Comparison of ENCODE assay signal across 1 cellular context in the genomic region with DNA sequence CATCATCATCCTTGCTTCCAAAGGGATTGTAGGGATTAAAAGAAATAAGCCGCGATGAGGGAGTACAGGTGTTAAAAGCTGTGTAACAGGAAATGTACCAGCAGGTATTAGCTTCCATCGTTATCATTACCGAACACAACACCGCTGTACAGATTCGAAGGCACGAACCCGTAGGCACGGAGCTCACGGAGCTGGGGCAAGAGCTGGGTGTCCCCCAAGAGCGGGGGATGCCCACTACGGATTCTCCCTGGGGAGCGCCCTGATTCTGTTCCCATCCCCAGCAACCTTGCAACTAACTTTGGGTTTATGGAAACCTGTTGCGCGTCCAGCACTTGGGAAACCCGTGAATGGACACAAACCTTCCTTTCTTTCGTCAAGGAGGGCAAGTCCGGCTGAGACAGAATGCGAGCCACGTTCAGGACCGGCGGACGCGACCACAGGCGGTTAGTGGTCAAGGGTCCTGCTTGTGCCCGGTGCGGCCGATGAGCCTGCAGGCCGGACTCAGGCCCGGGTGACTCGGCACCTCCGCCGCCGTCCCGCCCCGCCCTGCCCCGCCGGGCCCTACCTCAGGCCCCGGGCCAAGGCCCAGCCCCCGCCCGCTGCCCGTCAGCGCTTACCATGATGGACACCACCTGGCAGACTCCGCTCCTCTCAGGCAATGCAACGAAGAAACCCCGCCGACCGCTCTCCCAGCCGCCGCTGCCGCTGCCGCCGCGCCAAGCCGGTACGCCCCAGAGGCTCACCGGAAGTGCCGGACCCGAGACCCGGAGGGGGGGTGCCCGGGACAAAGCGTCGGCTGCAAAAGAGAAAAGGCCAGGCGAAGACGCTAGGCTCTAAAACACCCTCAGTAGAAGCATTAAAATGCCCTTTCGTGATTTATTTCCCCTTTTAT.
TF ChIP-seq lines count a peak whose summit lies in the region.

A gene with protein sequence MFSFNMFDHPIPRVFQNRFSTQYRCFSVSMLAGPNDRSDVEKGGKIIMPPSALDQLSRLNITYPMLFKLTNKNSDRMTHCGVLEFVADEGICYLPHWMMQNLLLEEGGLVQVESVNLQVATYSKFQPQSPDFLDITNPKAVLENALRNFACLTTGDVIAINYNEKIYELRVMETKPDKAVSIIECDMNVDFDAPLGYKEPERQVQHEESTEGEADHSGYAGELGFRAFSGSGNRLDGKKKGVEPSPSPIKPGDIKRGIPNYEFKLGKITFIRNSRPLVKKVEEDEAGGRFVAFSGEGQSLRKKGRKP (minus strand): TSS at position 728 of the 892 bp plus-strand sequence. CDS start 108 bp downstream, at position 620.

TF ChIP-seq in K562, 482 proteins besides CTCF, POLR2A, EP300 and RAD21 (continued from another document and continues in another):
- TF ChIP-seq MGA (IDR thresholded peaks at IDR 0.05) (no peak), NR1H2 (CRISPR knock-in tag; IDR thresholded peaks at IDR 0.05) (no peak), TFE3 (CRISPR knock-in tag; IDR thresholded peaks at IDR 0.05) (peak; percentile 34; the same call in 1 of the 2 replicates), ZNF239 (CRISPR knock-in tag; IDR thresholded peaks at IDR 0.05) (no peak), TCF7 (IDR thresholded peaks at IDR 0.05; ENCODE audit: borderline replicate concordance) (no peak), ZNF76 (CRISPR knock-in tag; IDR thresholded peaks at IDR 0.05; ENCODE audit: borderline replicate concordance) (no peak), RHOXF2B (CRISPR knock-in tag; conservative IDR thresholded peaks at IDR 0.05) (no peak), HDAC8 (tag; IDR thresholded peaks at IDR 0.05) (no peak), ZNF780A (CRISPR knock-in tag; IDR thresholded peaks at IDR 0.05) (no peak), CTCFL (IDR thresholded peaks at IDR 0.05; ENCODE audit: borderline replicate concordance, insufficient read depth, low read depth, low read length, poor library complexity, severe bottlenecking) (no peak), ZBTB26 (CRISPR knock-in tag; IDR thresholded peaks at IDR 0.05) (no peak), TAF1 (IDR thresholded peaks at IDR 0.05; ENCODE audit: control insufficient read depth, extremely low read depth, insufficient read depth, low read length, severe bottlenecking) (no peak)
- TF ChIP-seq, protein P1, sequence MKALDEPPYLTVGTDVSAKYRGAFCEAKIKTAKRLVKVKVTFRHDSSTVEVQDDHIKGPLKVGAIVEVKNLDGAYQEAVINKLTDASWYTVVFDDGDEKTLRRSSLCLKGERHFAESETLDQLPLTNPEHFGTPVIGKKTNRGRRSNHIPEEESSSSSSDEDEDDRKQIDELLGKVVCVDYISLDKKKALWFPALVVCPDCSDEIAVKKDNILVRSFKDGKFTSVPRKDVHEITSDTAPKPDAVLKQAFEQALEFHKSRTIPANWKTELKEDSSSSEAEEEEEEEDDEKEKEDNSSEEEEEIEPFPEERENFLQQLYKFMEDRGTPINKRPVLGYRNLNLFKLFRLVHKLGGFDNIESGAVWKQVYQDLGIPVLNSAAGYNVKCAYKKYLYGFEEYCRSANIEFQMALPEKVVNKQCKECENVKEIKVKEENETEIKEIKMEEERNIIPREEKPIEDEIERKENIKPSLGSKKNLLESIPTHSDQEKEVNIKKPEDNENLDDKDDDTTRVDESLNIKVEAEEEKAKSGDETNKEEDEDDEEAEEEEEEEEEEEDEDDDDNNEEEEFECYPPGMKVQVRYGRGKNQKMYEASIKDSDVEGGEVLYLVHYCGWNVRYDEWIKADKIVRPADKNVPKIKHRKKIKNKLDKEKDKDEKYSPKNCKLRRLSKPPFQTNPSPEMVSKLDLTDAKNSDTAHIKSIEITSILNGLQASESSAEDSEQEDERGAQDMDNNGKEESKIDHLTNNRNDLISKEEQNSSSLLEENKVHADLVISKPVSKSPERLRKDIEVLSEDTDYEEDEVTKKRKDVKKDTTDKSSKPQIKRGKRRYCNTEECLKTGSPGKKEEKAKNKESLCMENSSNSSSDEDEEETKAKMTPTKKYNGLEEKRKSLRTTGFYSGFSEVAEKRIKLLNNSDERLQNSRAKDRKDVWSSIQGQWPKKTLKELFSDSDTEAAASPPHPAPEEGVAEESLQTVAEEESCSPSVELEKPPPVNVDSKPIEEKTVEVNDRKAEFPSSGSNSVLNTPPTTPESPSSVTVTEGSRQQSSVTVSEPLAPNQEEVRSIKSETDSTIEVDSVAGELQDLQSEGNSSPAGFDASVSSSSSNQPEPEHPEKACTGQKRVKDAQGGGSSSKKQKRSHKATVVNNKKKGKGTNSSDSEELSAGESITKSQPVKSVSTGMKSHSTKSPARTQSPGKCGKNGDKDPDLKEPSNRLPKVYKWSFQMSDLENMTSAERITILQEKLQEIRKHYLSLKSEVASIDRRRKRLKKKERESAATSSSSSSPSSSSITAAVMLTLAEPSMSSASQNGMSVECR (CRISPR knock-in tag; IDR thresholded peaks at IDR 0.05) = no peak
- TF ChIP-seq, protein P2, sequence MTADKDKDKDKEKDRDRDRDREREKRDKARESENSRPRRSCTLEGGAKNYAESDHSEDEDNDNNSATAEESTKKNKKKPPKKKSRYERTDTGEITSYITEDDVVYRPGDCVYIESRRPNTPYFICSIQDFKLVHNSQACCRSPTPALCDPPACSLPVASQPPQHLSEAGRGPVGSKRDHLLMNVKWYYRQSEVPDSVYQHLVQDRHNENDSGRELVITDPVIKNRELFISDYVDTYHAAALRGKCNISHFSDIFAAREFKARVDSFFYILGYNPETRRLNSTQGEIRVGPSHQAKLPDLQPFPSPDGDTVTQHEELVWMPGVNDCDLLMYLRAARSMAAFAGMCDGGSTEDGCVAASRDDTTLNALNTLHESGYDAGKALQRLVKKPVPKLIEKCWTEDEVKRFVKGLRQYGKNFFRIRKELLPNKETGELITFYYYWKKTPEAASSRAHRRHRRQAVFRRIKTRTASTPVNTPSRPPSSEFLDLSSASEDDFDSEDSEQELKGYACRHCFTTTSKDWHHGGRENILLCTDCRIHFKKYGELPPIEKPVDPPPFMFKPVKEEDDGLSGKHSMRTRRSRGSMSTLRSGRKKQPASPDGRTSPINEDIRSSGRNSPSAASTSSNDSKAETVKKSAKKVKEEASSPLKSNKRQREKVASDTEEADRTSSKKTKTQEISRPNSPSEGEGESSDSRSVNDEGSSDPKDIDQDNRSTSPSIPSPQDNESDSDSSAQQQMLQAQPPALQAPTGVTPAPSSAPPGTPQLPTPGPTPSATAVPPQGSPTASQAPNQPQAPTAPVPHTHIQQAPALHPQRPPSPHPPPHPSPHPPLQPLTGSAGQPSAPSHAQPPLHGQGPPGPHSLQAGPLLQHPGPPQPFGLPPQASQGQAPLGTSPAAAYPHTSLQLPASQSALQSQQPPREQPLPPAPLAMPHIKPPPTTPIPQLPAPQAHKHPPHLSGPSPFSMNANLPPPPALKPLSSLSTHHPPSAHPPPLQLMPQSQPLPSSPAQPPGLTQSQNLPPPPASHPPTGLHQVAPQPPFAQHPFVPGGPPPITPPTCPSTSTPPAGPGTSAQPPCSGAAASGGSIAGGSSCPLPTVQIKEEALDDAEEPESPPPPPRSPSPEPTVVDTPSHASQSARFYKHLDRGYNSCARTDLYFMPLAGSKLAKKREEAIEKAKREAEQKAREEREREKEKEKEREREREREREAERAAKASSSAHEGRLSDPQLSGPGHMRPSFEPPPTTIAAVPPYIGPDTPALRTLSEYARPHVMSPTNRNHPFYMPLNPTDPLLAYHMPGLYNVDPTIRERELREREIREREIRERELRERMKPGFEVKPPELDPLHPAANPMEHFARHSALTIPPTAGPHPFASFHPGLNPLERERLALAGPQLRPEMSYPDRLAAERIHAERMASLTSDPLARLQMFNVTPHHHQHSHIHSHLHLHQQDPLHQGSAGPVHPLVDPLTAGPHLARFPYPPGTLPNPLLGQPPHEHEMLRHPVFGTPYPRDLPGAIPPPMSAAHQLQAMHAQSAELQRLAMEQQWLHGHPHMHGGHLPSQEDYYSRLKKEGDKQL (CRISPR knock-in tag; IDR thresholded peaks at IDR 0.05; ENCODE audit: borderline replicate concordance) = no peak
